In genomic region chr7:88928266-88928665, GRCh38 we compare ENCODE assay signal across 26 cellular contexts.
"Had no signal": no experiment of that assay in that cellular context is flagged by ENCODE, and none has a peak within 500 bp of the region (broad histone marks: within the 10 kb centered on the region; RNA-seq: fewer than 3 reads in every experiment).

No MANE protein-coding gene starts in this region.

- H3K4me3 ChIP-seq: adrenal gland, colonic mucosa, dorsolateral prefrontal cortex, esophagus muscularis mucosa, gastroesophageal sphincter, lung, pancreas, psoas muscle, right lobe of liver, stomach, thoracic aorta, vagina had no signal

- H3K27ac ChIP-seq: adrenal gland, colonic mucosa, dorsolateral prefrontal cortex, esophagus muscularis mucosa, gastroesophageal sphincter, neutrophil, pancreas, psoas muscle, right lobe of liver, stomach, thoracic aorta, vagina had no signal

- H3K27me3 ChIP-seq: adrenal gland, colonic mucosa, dorsolateral prefrontal cortex, esophagus muscularis mucosa, gastroesophageal sphincter, neutrophil, pancreas, right lobe of liver, stomach, vagina had no signal

- H3K9me3 ChIP-seq: adrenal gland, colonic mucosa, esophagus muscularis mucosa, gastroesophageal sphincter, neutrophil, pancreas, psoas muscle, right lobe of liver, stomach, thoracic aorta, vagina had no signal

- ATAC-seq: activated CD4-positive, alpha-beta T cell treated with anti-CD3 and anti-CD28 coated beads for 36 hours; activated T-helper 17 cell treated with anti-CD3 and anti-CD28 coated beads, Interleukin-2, amount 50 U/mL, for 72 hours; gastroesophageal sphincter; natural killer cell; pancreas; psoas muscle; right lobe of liver; stimulated activated memory B cell treated with anti-CD40 and anti-IgM and Interleukin-4, amounts not matched to agents 10 μg/mL and 1 μg/mL and 100 μg/mL, for 72 hours had no signal

- DNase-seq: activated B cell treated with CpG ODN at 0.5 μM for 24 hours; activated CD4-positive, alpha-beta T cell treated with anti-CD3 and anti-CD28 coated beads for 36 hours; activated CD4-positive, alpha-beta T cell treated with anti-CD3 and anti-CD28 coated beads, Interleukin-2, amount 50 U/mL, for 4 hours; activated CD8-positive, alpha-beta memory T cell treated with anti-CD3 and anti-CD28 coated beads for 24 hours; activated CD8-positive, alpha-beta memory T cell treated with anti-CD3 and anti-CD28 coated beads, Interleukin-2, amount 50 U/mL, for 4 hours; activated naive CD4-positive, alpha-beta T cell; activated T-cell treated with anti-CD3 and anti-CD28 coated beads, Interleukin-2, amount 50 U/mL, for 24 hours; adrenal gland; colonic mucosa; dorsolateral prefrontal cortex; natural killer cell; pancreas; psoas muscle; right lobe of liver; small intestine; stimulated activated CD4-positive, alpha-beta T cell treated with anti-CD3 and anti-CD28 coated beads, Interleukin-2, amount 100 ng/mL, for 24 hours; stomach; T1000 had no signal

- H3K4me1 ChIP-seq: adrenal gland, colonic mucosa, pancreas, right lobe of liver, stomach, vagina had no signal

- H3K36me3 ChIP-seq: adrenal gland, colonic mucosa, esophagus muscularis mucosa, gastroesophageal sphincter, neutrophil, pancreas, right lobe of liver, stomach, thoracic aorta, vagina had no signal
